ENCODE assay signal across 18 cellular contexts in genomic region chr10:3503299-3503698, GRCh38.
DNase-seq lines count a peak whose midpoint lies in the region; ATAC-seq, FAIRE-seq and TF ChIP-seq lines count a peak whose summit lies in the region.
"Had no signal": no experiment of that assay in that cellular context is flagged by ENCODE, and none has a peak within 500 bp of the region (broad histone marks: within the 10 kb centered on the region; RNA-seq: fewer than 3 reads in every experiment).

No MANE protein-coding gene starts in this region.

- no peak overlapping the region for H3K4me2 ChIP-seq in H1 (ENCODE audit: insufficient read depth in 1 of 2, low read depth in 2 of 2, low read length in 2 of 2)
- H3K4me2 ChIP-seq: BLaER1 had no signal

- TF ChIP-seq RAD21 in H1 (IDR thresholded peaks at IDR 0.05 in 1 of 2, conservative IDR thresholded peaks at IDR 0.05 in 1 of 2; ENCODE audit: low read depth in 2 of 2, low read length in 2 of 2) = no peak

- intact Hi-C loops in testis (cut with DNase I; ENCODE audit: low total_unique reads) = no loop called here

- no peak overlapping the region for H3K4ac ChIP-seq in H1 (replicated peaks; ENCODE audit: insufficient read length, low read depth, low read length)

- H3K4me1 ChIP-seq in H1 (replicated peaks in 1 of 4; ENCODE audit: control insufficient read depth in 3 of 4, insufficient read depth in 4 of 4, low read length in 3 of 4) = peaks cover 2 to 13% (median 9%) of the 10 kb centered on the region in 4 experiments
- no peaks in the 10 kb centered on the region for H3K4me1 ChIP-seq in testis
- H3K4me1 ChIP-seq: BLaER1 had no signal

- CTCF ChIA-PET in H1 (lab: Charles Lee; ENCODE audit: partially characterized antibody) = no interaction called here

- no peak overlapping the region for H3K9ac ChIP-seq in H1 (replicated peaks in 1 of 4; ENCODE audit: extremely low read depth in 1 of 4, low read depth in 3 of 4, low read length in 3 of 4)
- H3K9ac ChIP-seq: BLaER1 had no signal

- H4K8ac ChIP-seq in H1 (ENCODE audit: extremely low read depth, insufficient read depth, low read length) = no peak overlapping the region; the same call in 1 of the 2 replicates

- H2BK20ac ChIP-seq in H1 (ENCODE audit: low read length) = no peak overlapping the region

- H2AK5ac ChIP-seq in H1 (ENCODE audit: low read depth, low read length) = no peak overlapping the region

- no peaks in the 10 kb centered on the region for H4K20me1 ChIP-seq in H1 (replicated peaks in 1 of 2; ENCODE audit: control insufficient read depth in 1 of 2, insufficient read depth in 2 of 2, low read length in 2 of 2)
- H4K20me1 ChIP-seq: BLaER1 had no signal

- H2BK120ac ChIP-seq in H1 (replicated peaks; ENCODE audit: low read depth, low read length) = no peak overlapping the region

- H3K9me3 ChIP-seq in H1 (ENCODE audit: insufficient read depth in 2 of 2, low read depth in 1 of 2, low read length in 1 of 2) (no peaks in the 10 kb centered on the region), testis (no peaks in the 10 kb centered on the region)
- H3K9me3 ChIP-seq: BLaER1, MG63 had no signal

- ATAC-seq in HG03159 (IDR thresholded peaks at IDR 0.05; ENCODE audit: unreplicated experiment) = no peak

- 89% methylated on average over 13 of the region's 13 CpGs; no CpG with 5 or more reads in 1 of the 2 experiments for WGBS in H1 (ENCODE audit: extremely low coverage in 1 of 2, insufficient coverage in 1 of 2, insufficient read length in 1 of 2, insufficient replicate concordance in 2 of 2, low coverage in 1 of 2, low lambda C conversion rate in 2 of 2, missing lambda C conversion rate in 1 of 2), 2 experiments
- 65 to 73% methylated on average over 13 of the region's 13 CpGs for WGBS in testis, 2 donors

- no peak overlapping the region for H2BK12ac ChIP-seq in H1 (ENCODE audit: low read depth, low read length)

- no peak overlapping the region for H4K91ac ChIP-seq in H1 (replicated peaks; ENCODE audit: insufficient read length, low read length)

- in situ Hi-C loops in KBM-7 (cut with MboI; ENCODE audit: low pct_unique_long_range_greater_than_20kb, low sequenced_read_pairs) = no loop called here

- H3K36me3 ChIP-seq in H1 (ENCODE audit: control insufficient read depth in 2 of 4, insufficient read depth in 4 of 4, low read length in 3 of 4) = no peaks in the 10 kb centered on the region
- no peaks in the 10 kb centered on the region for H3K36me3 ChIP-seq in testis (ENCODE audit: low read depth, missing control alignments)
- H3K36me3 ChIP-seq: BLaER1, MG63 had no signal

- no peak overlapping the region for H2BK5ac ChIP-seq in H1 (ENCODE audit: low read depth, low read length)

- H3K27ac ChIP-seq in H1 (ENCODE audit: low read depth, low read length) = no peak overlapping the region
- H3K27ac ChIP-seq in testis = no peak overlapping the region
- H3K27ac ChIP-seq: BLaER1 had no signal

- no peaks in the 10 kb centered on the region for H3K23me2 ChIP-seq in H1 (ENCODE audit: low read depth, low read length)

- peak; percentile 40 for DNase-seq in NCI-H2227 (lab: John Stamatoyannopoulos, UW; ENCODE audit: unreplicated experiment)
- DNase-seq in H1 (ENCODE audit: low read depth in 1 of 2, low spot score in 2 of 2) = no peak
- DNase-seq in mesenteric fat pad (ENCODE audit: low spot score) = peak; percentile 62
- DNase-seq in testis = peak; percentile 23
- DNase-seq in dermis blood vessel endothelial cell = no peak
- DNase-seq in KBM-7 = no peak
- DNase-seq: CD4-positive, alpha-beta T cell; DMS79; H9; HFFc6; MG63; NCI-H1930; NCI-H446; NCI-H526; OCI-M1 had no signal

- no peak overlapping the region for H2BK15ac ChIP-seq in H1 (ENCODE audit: low read length)

- H4K5ac ChIP-seq in H1 (ENCODE audit: insufficient read length, low read depth, low read length) = peak overlapping the region; percentile 15

- H3K14ac ChIP-seq in H1 (ENCODE audit: insufficient read length) = no peak overlapping the region

- TF ChIP-seq CTCF in H1 (IDR thresholded peaks at IDR 0.05; ENCODE audit: control extremely low read depth in 1 of 3, insufficient read depth in 1 of 3, low read depth in 1 of 3, low read length in 3 of 3) (no peak), testis (IDR thresholded peaks at IDR 0.05) (no peak)

- FAIRE-seq in H1 (lab: Jason Lieb, UNC) = no peak
- FAIRE-seq: RCC 7860 had no signal

- H3K27me3 ChIP-seq in H1 (replicated peaks in 1 of 4; ENCODE audit: control insufficient read depth in 3 of 4, extremely low read depth in 1 of 4, insufficient read depth in 3 of 4, low read length in 3 of 4) (no peaks in the 10 kb centered on the region), testis (no peaks in the 10 kb centered on the region)
- H3K27me3 ChIP-seq: BLaER1, MG63 had no signal

- POLR2A ChIA-PET in H1 (lab: Charles Lee; ENCODE audit: partially characterized antibody) = no interaction called here

- H3K4me3 ChIP-seq in H1 (ENCODE audit: extremely low read depth in 1 of 4, insufficient read depth in 2 of 4, low read depth in 3 of 4, low read length in 4 of 4) (no peak overlapping the region), testis (peak overlapping the region in 1 of 2 donors; percentile 27)
- H3K4me3 ChIP-seq: BLaER1, MG63 had no signal

- no peaks in the 10 kb centered on the region for H3K79me1 ChIP-seq in H1 (ENCODE audit: low read depth, low read length)

- TF ChIP-seq POLR2A in H1 (IDR thresholded peaks at IDR 0.05; ENCODE audit: control extremely low read depth in 1 of 2, low read depth in 2 of 2, low read length in 2 of 2) (no peak), testis (IDR thresholded peaks at IDR 0.05) (no peak)

- no peak for TF ChIP-seq EP300 in H1 (IDR thresholded peaks at IDR 0.05; ENCODE audit: borderline replicate concordance in 1 of 2, low read depth in 2 of 2, low read length in 2 of 2)

- no peaks in the 10 kb centered on the region for H3K79me2 ChIP-seq in H1 (ENCODE audit: control insufficient read depth in 1 of 2, insufficient read depth in 2 of 2, low read length in 2 of 2)

- no peak overlapping the region for H3K18ac ChIP-seq in H1 (ENCODE audit: extremely low read depth, low read length)

- H3K23ac ChIP-seq in H1 (ENCODE audit: insufficient read length) = no peak overlapping the region

- no peak overlapping the region for H2AFZ ChIP-seq in H1 (ENCODE audit: low read length)

- no peak overlapping the region for H3K56ac ChIP-seq in H1 (replicated peaks; ENCODE audit: insufficient read length, low read depth, low read length)

TF ChIP-seq in H1, 55 proteins besides CTCF, POLR2A, EP300 and RAD21:
- TF ChIP-seq CBX5 (IDR thresholded peaks at IDR 0.05; ENCODE audit: low read depth, low read length) (no peak), EGR1 (IDR thresholded peaks at IDR 0.05; ENCODE audit: borderline replicate concordance, low read depth, low read length) (no peak), ZNF274 (IDR thresholded peaks at IDR 0.05; ENCODE audit: borderline replicate concordance, extremely low read depth, low read length) (no peak), SP2 (IDR thresholded peaks at IDR 0.05; ENCODE audit: low read length) (no peak), SP4 (IDR thresholded peaks at IDR 0.05; ENCODE audit: low read length) (no peak), SUZ12 (IDR thresholded peaks at IDR 0.05; ENCODE audit: low read length) (no peak)

Comparison
In these comparisons a context has a peak if more than half of its experiments do, and no peak if none do; other contexts are left out.
1. DNase-seq: peak in NCI-H2227 (single experiment), mesenteric fat pad (single experiment) and testis (single experiment); none in H1 (0 of 2), dermis blood vessel endothelial cell (single experiment) and KBM-7 (single experiment).